ENCODE assay signal across 22 cellular contexts in genomic region chr5:38941912-38942311, GRCh38.
"Had no signal": no experiment of that assay in that cellular context is flagged by ENCODE, and none has a peak within 500 bp of the region (broad histone marks: within the 10 kb centered on the region; RNA-seq: fewer than 3 reads in every experiment).

No MANE protein-coding gene starts in this region.

- H3K27me3 Mint-ChIP-seq: progenitor cell of endocrine pancreas; stimulated activated naive B cell treated with anti-CD40 and anti-IgM and Interleukin-4, amounts not matched to agents 10 μg/mL and 1 μg/mL and 100 μg/mL, for 72 hours; stimulated activated naive CD8-positive, alpha-beta T cell treated with anti-CD3 and anti-CD28 coated beads, Interleukin-15, Interleukin-2, amounts not matched to agents 100 ng/mL and 50 ng/mL, for 24 hours had no signal

- H3K27ac Mint-ChIP-seq: nephron; neural progenitor cell; progenitor cell of endocrine pancreas; stimulated activated effector memory CD8-positive, alpha-beta T cell treated with anti-CD3 and anti-CD28 coated beads, Interleukin-12 subunit alpha, Interleukin-12 subunit beta, amount 100 ng/mL, for 72 hours; stimulated activated naive B cell treated with anti-CD40 and anti-IgM and Interleukin-4, amounts not matched to agents 10 μg/mL and 1 μg/mL and 100 μg/mL, for 72 hours; stimulated activated naive CD8-positive, alpha-beta T cell treated with anti-CD3 and anti-CD28 coated beads, Interleukin-15, Interleukin-2, amounts not matched to agents 100 ng/mL and 50 ng/mL, for 24 hours had no signal

- H3K4me1 Mint-ChIP-seq: nephron; neural progenitor cell; stimulated activated effector memory CD8-positive, alpha-beta T cell treated with anti-CD3 and anti-CD28 coated beads, Interleukin-12 subunit alpha, Interleukin-12 subunit beta, amount 100 ng/mL, for 72 hours had no signal

- ATAC-seq: psoas muscle; right lobe of liver; stimulated activated effector memory CD8-positive, alpha-beta T cell treated with anti-CD3 and anti-CD28 coated beads, Interleukin-12 subunit alpha, Interleukin-12 subunit beta, amount 100 ng/mL, for 72 hours; stimulated activated naive B cell treated with anti-CD40 and anti-IgM and Interleukin-4, amounts not matched to agents 10 μg/mL and 1 μg/mL and 100 μg/mL, for 72 hours had no signal

- H3K4me3 Mint-ChIP-seq: nephron; neural progenitor cell; stimulated activated effector memory CD8-positive, alpha-beta T cell treated with anti-CD3 and anti-CD28 coated beads, Interleukin-12 subunit alpha, Interleukin-12 subunit beta, amount 100 ng/mL, for 72 hours; stimulated activated naive B cell treated with anti-CD40 and anti-IgM and Interleukin-4, amounts not matched to agents 10 μg/mL and 1 μg/mL and 100 μg/mL, for 72 hours; stimulated activated naive CD8-positive, alpha-beta T cell treated with anti-CD3 and anti-CD28 coated beads, Interleukin-15, Interleukin-2, amounts not matched to agents 100 ng/mL and 50 ng/mL, for 24 hours had no signal

- DNase-seq: occipital lobe; ovary; psoas muscle; right cardiac atrium; right lobe of liver; sigmoid colon; small intestine; stimulated activated CD4-positive, alpha-beta T cell treated with anti-CD3 and anti-CD28 coated beads, Interleukin-15, amount 100 ng/mL, for 24 hours; stimulated activated CD4-positive, alpha-beta T cell treated with anti-CD3 and anti-CD28 coated beads, Interleukin-2, amount 100 ng/mL, for 24 hours; stimulated activated CD4-positive, alpha-beta T cell treated with anti-CD3 and anti-CD28 coated beads, Interleukin-2, amount 100 ng/mL, for 48 hours; stimulated activated CD4-positive, alpha-beta T cell treated with anti-CD3 and anti-CD28 coated beads, Interleukin-4, amount 100 ng/mL, for 24 hours; stimulated activated naive B cell treated with anti-CD40 and anti-IgM and Interleukin-4, amounts not matched to agents 10 μg/mL and 1 μg/mL and 100 μg/mL, for 72 hours; stimulated activated naive CD4-positive, alpha-beta T cell treated with Interleukin-2 at 50 U/mL for 16 hours; stomach; thyroid gland; trophoblast cell; upper lobe of left lung had no signal

- H3K9me3 Mint-ChIP-seq: nephron; neural progenitor cell; stimulated activated effector memory CD8-positive, alpha-beta T cell treated with anti-CD3 and anti-CD28 coated beads, Interleukin-12 subunit alpha, Interleukin-12 subunit beta, amount 100 ng/mL, for 72 hours; stimulated activated naive B cell treated with anti-CD40 and anti-IgM and Interleukin-4, amounts not matched to agents 10 μg/mL and 1 μg/mL and 100 μg/mL, for 72 hours; stimulated activated naive CD8-positive, alpha-beta T cell treated with anti-CD3 and anti-CD28 coated beads, Interleukin-15, Interleukin-2, amounts not matched to agents 100 ng/mL and 50 ng/mL, for 24 hours had no signal
